ENCODE assay signal across 10 cellular contexts in the genomic region with DNA sequence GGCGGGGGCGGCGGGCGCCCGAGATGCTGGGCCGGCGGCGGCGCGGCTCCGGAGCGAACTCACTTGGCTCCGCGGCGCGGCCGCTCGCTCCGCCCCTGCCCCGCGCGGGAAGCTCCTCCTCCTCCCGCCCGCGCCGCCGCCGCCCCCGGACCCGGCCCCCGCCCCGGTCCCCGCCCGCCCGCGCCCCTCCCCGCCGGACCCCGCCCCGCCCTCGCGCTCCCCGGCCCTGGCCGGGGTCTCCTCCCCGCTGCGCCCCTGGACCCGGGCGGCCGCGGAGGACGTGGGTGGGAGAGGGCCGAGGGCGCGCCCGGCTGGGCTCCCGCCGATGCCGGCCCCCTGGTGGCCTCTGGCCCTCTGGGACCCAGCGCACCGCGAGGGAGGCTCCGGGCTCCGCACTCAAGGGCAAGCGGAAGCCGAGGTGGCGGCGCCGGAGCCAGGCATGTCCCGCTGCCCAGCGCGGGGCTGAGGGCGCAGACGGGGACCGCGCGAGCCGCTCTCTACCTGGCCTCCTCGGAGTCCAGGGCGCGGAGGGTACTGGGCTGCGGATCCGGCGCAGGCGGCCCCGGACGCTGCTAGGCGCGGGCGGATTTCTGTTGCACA. TPM values are rescaled to one million over a fixed set of nuclear protein-coding genes. Genes with fewer than 3 reads are reported as not detected.
DNase-seq lines count a peak whose midpoint lies in the region; ATAC-seq, FAIRE-seq and TF ChIP-seq lines count a peak whose summit lies in the region.
"Had no signal": no experiment of that assay in that cellular context is flagged by ENCODE, and none has a peak within 500 bp of the region (broad histone marks: within the 10 kb centered on the region; RNA-seq: fewer than 3 reads in every experiment).

A gene with protein sequence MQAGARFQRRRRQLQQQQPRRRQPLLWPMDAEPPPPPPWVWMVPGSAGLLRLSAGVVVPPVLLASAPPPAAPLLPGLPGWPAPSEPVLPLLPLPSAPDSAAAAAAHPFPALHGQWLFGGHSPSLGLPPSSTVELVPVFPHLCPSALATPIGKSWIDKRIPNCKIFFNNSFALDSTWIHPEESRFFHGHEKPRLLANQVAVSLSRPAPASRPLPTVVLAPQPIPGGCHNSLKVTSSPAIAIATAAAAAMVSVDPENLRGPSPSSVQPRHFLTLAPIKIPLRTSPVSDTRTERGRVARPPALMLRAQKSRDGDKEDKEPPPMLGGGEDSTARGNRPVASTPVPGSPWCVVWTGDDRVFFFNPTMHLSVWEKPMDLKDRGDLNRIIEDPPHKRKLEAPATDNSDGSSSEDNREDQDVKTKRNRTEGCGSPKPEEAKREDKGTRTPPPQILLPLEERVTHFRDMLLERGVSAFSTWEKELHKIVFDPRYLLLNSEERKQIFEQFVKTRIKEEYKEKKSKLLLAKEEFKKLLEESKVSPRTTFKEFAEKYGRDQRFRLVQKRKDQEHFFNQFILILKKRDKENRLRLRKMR (minus strand): TSS at position 61 of the 600 bp plus-strand sequence. CDS start 86 bp downstream, outside the sequence.

- H3K4me1 ChIP-seq in CD8-positive, alpha-beta memory T cell (ENCODE audit: insufficient read depth, low read length) = no peaks in the 10 kb centered on the region
- no peaks in the 10 kb centered on the region for H3K4me1 ChIP-seq in SJCRH30

- no peaks in the 10 kb centered on the region for H3K36me3 ChIP-seq in CD8-positive, alpha-beta memory T cell (ENCODE audit: insufficient read depth, low read length)
- no peaks in the 10 kb centered on the region for H3K36me3 ChIP-seq in SJCRH30
- H3K36me3 ChIP-seq: brain microvascular endothelial cell had no signal

- no peaks in the 10 kb centered on the region for H3K27me3 ChIP-seq in CD8-positive, alpha-beta memory T cell (ENCODE audit: insufficient read depth, low read length, poor library complexity, severe bottlenecking)
- H3K27me3 ChIP-seq in SJCRH30 = no peaks in the 10 kb centered on the region

- no peak within 1 kb of the TSS for H3K27ac ChIP-seq in CD8-positive, alpha-beta memory T cell (ENCODE audit: low read depth, low read length)
- H3K27ac ChIP-seq in SJCRH30 = no peak within 1 kb of the TSS
- H3K27ac ChIP-seq: brain microvascular endothelial cell had no signal

- no peak for TF ChIP-seq POLR2A in GM12892 (IDR thresholded peaks at IDR 0.05; ENCODE audit: low read depth, low read length)

- no peak within 1 kb of the TSS for H3K27ac Mint-ChIP-seq in CD8-positive, alpha-beta memory T cell
- peak within 1 kb of the TSS in 2 of 5 experiments; percentile 56 to 86 for H3K27ac Mint-ChIP-seq in brain
- H3K27ac Mint-ChIP-seq in nephron = peak within 1 kb of the TSS in 1 of 3 experiments; percentile 36

- CTCF ChIA-PET in CD8-positive, alpha-beta memory T cell (lab: Charles Lee) = no interaction called here

- H3K36me3 Mint-ChIP-seq in CD8-positive, alpha-beta memory T cell = peaks cover 0 to 2% (median 0%) of the 10 kb centered on the region in 3 donors
- H3K36me3 Mint-ChIP-seq in brain = peaks cover 5% of the 10 kb centered on the region
- H3K36me3 Mint-ChIP-seq in nephron (ENCODE audit: low read depth) = no peaks in the 10 kb centered on the region

- H3K9me3 ChIP-seq in CD8-positive, alpha-beta memory T cell (ENCODE audit: low read length) = no peaks in the 10 kb centered on the region
- no peaks in the 10 kb centered on the region for H3K9me3 ChIP-seq in SJCRH30 (replicated peaks)

- peaks cover 5 to 18% (median 7%) of the 10 kb centered on the region in 3 donors for H3K4me1 Mint-ChIP-seq in CD8-positive, alpha-beta memory T cell
- peaks cover 43% of the 10 kb centered on the region for H3K4me1 Mint-ChIP-seq in brain
- peaks cover 13% of the 10 kb centered on the region for H3K4me1 Mint-ChIP-seq in nephron

- FAIRE-seq in GM12892 (lab: Jason Lieb, UNC) = no peak

- peaks cover 16 to 36% of the 10 kb centered on the region in 2 donors for H3K27me3 Mint-ChIP-seq in CD8-positive, alpha-beta memory T cell
- H3K27me3 Mint-ChIP-seq in brain (peaks cover 44% of the 10 kb centered on the region), nephron (ENCODE audit: low read depth) (peaks cover 81% of the 10 kb centered on the region)

- no peak for DNase-seq in CD8-positive, alpha-beta memory T cell
- DNase-seq in NCI-H1092 (lab: John Stamatoyannopoulos, UW) (peak; percentile 36), SJCRH30 (no peak), GM12892 (ENCODE audit: insufficient read length) (no peak)
- DNase-seq: brain microvascular endothelial cell had no signal

- no peak within 1 kb of the TSS for H3K4me3 ChIP-seq in CD8-positive, alpha-beta memory T cell (ENCODE audit: low read length)
- no peak within 1 kb of the TSS for H3K4me3 ChIP-seq in SJCRH30

- H3K4me3 Mint-ChIP-seq in CD8-positive, alpha-beta memory T cell = peak within 1 kb of the TSS; percentile 32 to 82 (median 53)
- H3K4me3 Mint-ChIP-seq in brain (peak within 1 kb of the TSS; percentile 60 to 88 (median 86)), nephron (peak within 1 kb of the TSS; percentile 71 to 80 (median 80))

- ATAC-seq in GM18511 (IDR thresholded peaks at IDR 0.05; ENCODE audit: unreplicated experiment) = no peak
- no peak for ATAC-seq in HG03442 (IDR thresholded peaks at IDR 0.05; ENCODE audit: unreplicated experiment)

- TF ChIP-seq CTCF in brain (conservative IDR thresholded peaks at IDR 0.05) = no peak
- TF ChIP-seq CTCF in nephron (IDR thresholded peaks at IDR 0.05; ENCODE audit: unreplicated experiment in 3 of 3) = no peak

- POLR2A ChIA-PET in CD8-positive, alpha-beta memory T cell (lab: Charles Lee) = no interaction called here

- H3K9me3 Mint-ChIP-seq in CD8-positive, alpha-beta memory T cell = peaks cover 0 to 9% (median 2%) of the 10 kb centered on the region in 5 donors
- peaks cover 0 to 38% (median 0%) of the 10 kb centered on the region in 5 experiments for H3K9me3 Mint-ChIP-seq in brain
- H3K9me3 Mint-ChIP-seq in nephron = no peaks in the 10 kb centered on the region

RNA-seq across cellular contexts. Expression of the gene that starts here (rescaled TPM):
- total RNA-seq in CD8-positive, alpha-beta memory T cell = under 1 TPM; 0.68 to 0.93 TPM
- polyA plus RNA-seq in CD8-positive, alpha-beta memory T cell = 0.07 TPM
- polyA plus RNA-seq in brain (ENCODE audit: insufficient read depth, low read depth, low replicate concordance) = 7.8 TPM
- total RNA-seq in SJCRH30 (2014; rRNA removed; shearing (Covaris generic)) = not detected in 2 replicates
- not detected for polyA plus RNA-seq in GM12892 (2012; ENCODE audit: missing spikeins)
- total RNA-seq: lung microvascular endothelial cell had no signal
